3 cellular contexts compared by ENCODE assay signal in genomic region chr11:129719037-129719436, GRCh38.
"Had no signal": no experiment of that assay in that cellular context is flagged by ENCODE, and none has a peak within 500 bp of the region (broad histone marks: within the 10 kb centered on the region; RNA-seq: fewer than 3 reads in every experiment).

No MANE protein-coding gene starts in this region.

- DNase-seq: GDM1, GF-D8 had no signal

- H3K4me3 ChIP-seq: GM12878 had no signal

- ATAC-seq: GM12878 had no signal
